Comparison of ENCODE assay signal across 8 cellular contexts in genomic region chr12:46269429-46270241, GRCh38. TPM values are rescaled to one million over a fixed set of nuclear protein-coding genes. Genes with fewer than 3 reads are reported as not detected.
DNase-seq lines count a peak whose midpoint lies in the region; ATAC-seq and TF ChIP-seq lines count a peak whose summit lies in the region.

No MANE protein-coding gene starts in this region.

- peak overlapping the region; percentile 93 for H3K4me3 ChIP-seq in retinal pigment epithelial cell (ENCODE audit: low read length)

- intact Hi-C loops in CD14-positive monocyte (cut with micrococcal nuclease) = loop anchor here (5.0 kb wide), 1 partner anchor 52 kb away; no protein-coding TSS in a partner anchor

- H3K27me3 Mint-ChIP-seq in CD14-positive monocyte (ENCODE audit: low read depth in 3 of 3) = peaks cover 9 to 17% (median 12%) of the 10 kb centered on the region in 3 donors

- in situ Hi-C loops in GM13976 (cut with MboI; ENCODE audit: low sequenced_read_pairs, unreplicated experiment) = loop anchor here (10.0 to 25.0 kb wide), 2 partner anchors 55 to 532 kb away; partner anchors contain the start of gene ARID2

- peak overlapping the region in 3 of 7 donors; percentile 24 to 71 (median 26) for H3K27ac Mint-ChIP-seq in CD14-positive monocyte

- DNase-seq in GM13976 (ENCODE audit: low spot score) (peak; percentile 74), NCI-H82 (lab: John Stamatoyannopoulos, UW) (peak; percentile 82), glomerular visceral epithelial cell (ENCODE audit: extremely low spot score) (peak; percentile 35), retinal pigment epithelial cell (ENCODE audit: low read depth) (no peak), hepatic stellate cell (ENCODE audit: low spot score) (no peak), CD14-positive monocyte (ENCODE audit: low spot score) (no peak)
- DNase-seq in activated T-cell treated with anti-CD3 and anti-CD28 coated beads, Interleukin-2, amount 50 U/mL, for 48 hours = peak; percentile 82 to 85

- no peak overlapping the region for H3K4me3 Mint-ChIP-seq in CD14-positive monocyte

- H3K4me1 Mint-ChIP-seq in CD14-positive monocyte = peaks cover 9% of the 10 kb centered on the region

- ATAC-seq in HG02623 (IDR thresholded peaks at IDR 0.05; ENCODE audit: unreplicated experiment) = peak; percentile 9

- peaks cover 0 to 2% of the 10 kb centered on the region in 2 donors for H3K36me3 Mint-ChIP-seq in CD14-positive monocyte

- no peak for TF ChIP-seq CTCF in GM13976 (IDR thresholded peaks at IDR 0.05; ENCODE audit: borderline replicate concordance, control extremely low read depth, extremely low read depth, insufficient read depth, missing control alignments)
- TF ChIP-seq CTCF in retinal pigment epithelial cell (conservative IDR thresholded peaks at IDR 0.05; ENCODE audit: low read depth, low read length) = no peak
- TF ChIP-seq CTCF in CD14-positive monocyte (IDR thresholded peaks at IDR 0.05) = no peak

- H3K9me3 Mint-ChIP-seq in CD14-positive monocyte = peaks cover 0 to 12% (median 4%) of the 10 kb centered on the region in 7 donors

RNA-seq across cellular contexts. Expression of gene SLC38A1, which starts 0.8 kb away (rescaled TPM):
- 1 to 10 TPM; 1.6 to 1.9 TPM for polyA plus RNA-seq in CD14-positive monocyte

Comparison
In these comparisons a context has a peak if more than half of its experiments do, and no peak if none do; other contexts are left out.
1. DNase-seq: peak in GM13976 (single experiment), NCI-H82 (single experiment), activated T-cell treated with anti-CD3 and anti-CD28 coated beads, Interleukin-2, amount 50 U/mL, for 48 hours (2 of 2) and glomerular visceral epithelial cell (single experiment); none in retinal pigment epithelial cell (single experiment), hepatic stellate cell (single experiment) and CD14-positive monocyte (single experiment).